In the genomic region with DNA sequence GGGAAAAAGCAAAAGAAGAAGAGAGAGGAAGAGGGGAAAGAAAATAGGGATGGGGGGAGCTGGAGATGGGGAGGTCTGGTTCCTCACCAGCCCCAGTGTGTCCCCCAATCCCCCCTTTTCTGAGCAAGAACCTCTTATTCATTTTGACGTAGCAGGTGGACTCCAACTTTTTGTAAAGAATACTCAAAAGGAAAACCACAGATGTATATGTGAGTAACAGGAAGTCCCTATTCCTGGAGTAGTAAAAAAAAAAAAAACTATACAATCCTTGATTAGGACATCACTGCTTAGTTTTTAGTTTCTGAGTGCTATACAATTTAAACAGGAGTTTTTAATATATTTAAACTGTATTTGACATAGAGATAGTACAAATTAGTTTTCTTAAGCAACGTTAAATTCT, we compare ENCODE assay signal across 1 cellular context.
TF ChIP-seq lines count a peak whose summit lies in the region.

No MANE protein-coding gene starts in this region.

TF ChIP-seq in IMR-90, 13 proteins besides CTCF, POLR2A, EP300 and RAD21:
- TF ChIP-seq CHD1 (IDR thresholded peaks at IDR 0.05; ENCODE audit: low read depth, low read length) (no peak), MAZ (IDR thresholded peaks at IDR 0.05; ENCODE audit: borderline replicate concordance, low read depth, low read length) (no peak), NFE2L2 (IDR thresholded peaks at IDR 0.05; ENCODE audit: low read depth, low read length) (no peak), CEBPB (IDR thresholded peaks at IDR 0.05; ENCODE audit: low read depth, low read length) (no peak), MAFK (IDR thresholded peaks at IDR 0.05; ENCODE audit: low read depth, low read length) (no peak), RFX5 (IDR thresholded peaks at IDR 0.05; ENCODE audit: low read depth, low read length) (no peak), SMC3 (IDR thresholded peaks at IDR 0.05; ENCODE audit: low read depth, low read length) (no peak), BHLHE40 (IDR thresholded peaks at IDR 0.05; ENCODE audit: low read depth, low read length) (no peak), RCOR1 (IDR thresholded peaks at IDR 0.05; ENCODE audit: insufficient replicate concordance, low read length) (no peak), FOS (IDR thresholded peaks at IDR 0.05; ENCODE audit: low read depth, low read length) (no peak), MXI1 (IDR thresholded peaks at IDR 0.05; ENCODE audit: borderline replicate concordance, low read depth, low read length) (no peak)
- TF ChIP-seq, protein P1, sequence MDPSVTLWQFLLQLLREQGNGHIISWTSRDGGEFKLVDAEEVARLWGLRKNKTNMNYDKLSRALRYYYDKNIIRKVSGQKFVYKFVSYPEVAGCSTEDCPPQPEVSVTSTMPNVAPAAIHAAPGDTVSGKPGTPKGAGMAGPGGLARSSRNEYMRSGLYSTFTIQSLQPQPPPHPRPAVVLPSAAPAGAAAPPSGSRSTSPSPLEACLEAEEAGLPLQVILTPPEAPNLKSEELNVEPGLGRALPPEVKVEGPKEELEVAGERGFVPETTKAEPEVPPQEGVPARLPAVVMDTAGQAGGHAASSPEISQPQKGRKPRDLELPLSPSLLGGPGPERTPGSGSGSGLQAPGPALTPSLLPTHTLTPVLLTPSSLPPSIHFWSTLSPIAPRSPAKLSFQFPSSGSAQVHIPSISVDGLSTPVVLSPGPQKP (IDR thresholded peaks at IDR 0.05; ENCODE audit: borderline replicate concordance, low read depth, low read length), result no peak
- TF ChIP-seq, protein P2, sequence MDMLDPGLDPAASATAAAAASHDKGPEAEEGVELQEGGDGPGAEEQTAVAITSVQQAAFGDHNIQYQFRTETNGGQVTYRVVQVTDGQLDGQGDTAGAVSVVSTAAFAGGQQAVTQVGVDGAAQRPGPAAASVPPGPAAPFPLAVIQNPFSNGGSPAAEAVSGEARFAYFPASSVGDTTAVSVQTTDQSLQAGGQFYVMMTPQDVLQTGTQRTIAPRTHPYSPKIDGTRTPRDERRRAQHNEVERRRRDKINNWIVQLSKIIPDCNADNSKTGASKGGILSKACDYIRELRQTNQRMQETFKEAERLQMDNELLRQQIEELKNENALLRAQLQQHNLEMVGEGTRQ (IDR thresholded peaks at IDR 0.05; ENCODE audit: low read depth, low read length), result no peak
